ENCODE assay signal across 23 cellular contexts in the genomic region with DNA sequence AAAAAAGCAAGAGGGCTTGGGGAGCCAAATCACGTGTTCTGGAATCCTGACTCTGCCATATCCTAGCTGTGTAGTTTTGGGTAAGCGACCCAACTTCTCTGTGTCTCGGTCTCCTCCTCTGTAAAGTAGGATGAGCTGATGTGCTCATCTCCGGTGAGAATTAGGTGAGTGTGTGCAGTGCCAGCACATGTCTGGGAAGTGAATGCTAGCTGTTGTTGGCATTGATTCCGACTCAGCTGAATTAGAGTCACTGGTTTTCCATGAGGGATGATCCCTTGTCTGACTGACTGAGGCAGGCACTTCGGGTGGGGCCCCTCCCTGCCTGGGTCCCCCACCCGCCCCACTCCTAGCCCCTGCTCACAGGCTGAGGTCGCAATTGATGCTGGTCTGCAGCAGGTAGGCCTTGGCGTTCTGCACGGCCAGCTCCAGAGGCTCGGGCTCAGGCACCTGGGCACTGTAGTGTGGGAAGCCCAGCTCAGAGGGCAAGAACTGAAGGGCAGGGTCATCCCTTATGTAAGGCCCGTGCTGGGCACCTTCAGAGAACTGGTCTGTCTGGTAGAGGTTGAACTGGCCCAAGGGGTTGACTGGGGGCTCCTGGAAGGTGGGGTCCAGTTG. TPM values are rescaled to one million over a fixed set of nuclear protein-coding genes. Genes with fewer than 3 reads are reported as not detected.
DNase-seq lines count a peak whose midpoint lies in the region; ATAC-seq, FAIRE-seq and TF ChIP-seq lines count a peak whose summit lies in the region.
"Had no signal": no experiment of that assay in that cellular context is flagged by ENCODE, and none has a peak within 500 bp of the region (broad histone marks: within the 10 kb centered on the region; RNA-seq: fewer than 3 reads in every experiment).

No MANE protein-coding gene starts in this region.

- H3K36me3 ChIP-seq in HUES64 (ENCODE audit: insufficient read depth, low read length) (no peaks in the 10 kb centered on the region; the same call in 1 of the 2 replicates), mesodermal cell (ENCODE audit: control insufficient read depth, insufficient read depth, low read length) (peaks cover 4% of the 10 kb centered on the region), A673 (ENCODE audit: insufficient read depth, low read length, poor library complexity, severe bottlenecking) (no peaks in the 10 kb centered on the region)

- ATAC-seq in activated T-helper 17 cell treated with anti-CD3 and anti-CD28 coated beads, Interleukin-2, amount 50 U/mL, for 72 hours (replicated peaks): no peak
- no peak for ATAC-seq in HG03460 (IDR thresholded peaks at IDR 0.05; ENCODE audit: unreplicated experiment)
- ATAC-seq: effector memory CD8-positive, alpha-beta T cell; left colon had no signal

- no peak for TF ChIP-seq POLR2A in H54 (IDR thresholded peaks at IDR 0.05; ENCODE audit: low read depth, low read length)

- H3K4me3 Mint-ChIP-seq in activated T-helper 17 cell treated with anti-CD3 and anti-CD28 coated beads, Interleukin-2, amount 50 U/mL, for 72 hours: no peak overlapping the region
- H3K4me3 Mint-ChIP-seq: CD4-positive, alpha-beta memory T cell; effector memory CD8-positive, alpha-beta T cell had no signal

- H3K4me1 ChIP-seq in HUES64 (ENCODE audit: insufficient read depth, low read length): peaks cover 17% of the 10 kb centered on the region
- peaks cover 24% of the 10 kb centered on the region for H3K4me1 ChIP-seq in mesodermal cell (ENCODE audit: control insufficient read depth, insufficient read depth, low read length, poor library complexity, severe bottlenecking)
- H3K4me1 ChIP-seq in A673 (ENCODE audit: insufficient read depth, low read length, poor library complexity, severe bottlenecking): peaks cover 9% of the 10 kb centered on the region

- CTCF ChIA-PET in A673 (lab: Charles Lee): interaction anchor here (0.9 to 1.1 kb wide), 3 partner anchors 10 to 263 kb away, joined by 3 to 4 read pairs (median 4); no protein-coding TSS in a partner anchor

- FAIRE-seq in H54 (lab: Jason Lieb, UNC): no peak

- no TSS peak for BruUV-seq in A673 (replicated peaks; lab: Mats Ljungman, UMichigan)

- H3K4me3 ChIP-seq in HUES64 (ENCODE audit: low read length): peak overlapping the region; percentile 68
- peak overlapping the region; percentile 65 for H3K4me3 ChIP-seq in mesodermal cell (ENCODE audit: extremely low read depth, insufficient read depth, low read length, poor library complexity, severe bottlenecking)
- no peak overlapping the region for H3K4me3 ChIP-seq in A673 (ENCODE audit: low read depth, low read length, poor library complexity, severe bottlenecking)

- WGBS in HUES64: 91% methylated on average over 12 of the region's 12 CpGs
- 89 to 96% methylated on average over 10 to 11 of the region's 12 CpGs for WGBS in mesodermal cell (ENCODE audit: insufficient coverage in 2 of 2), 2 experiments

- H3K9ac ChIP-seq in HUES64 (ENCODE audit: low read depth, low read length): peak overlapping the region; percentile 80; the same call in 1 of the 2 replicates

- no peak for TF ChIP-seq CTCF in A673 (conservative IDR thresholded peaks at IDR 0.05; ENCODE audit: low read depth, low read length)

- H3K27me3 Mint-ChIP-seq in activated T-helper 17 cell treated with anti-CD3 and anti-CD28 coated beads, Interleukin-2, amount 50 U/mL, for 72 hours: no peaks in the 10 kb centered on the region
- H3K27me3 Mint-ChIP-seq: CD4-positive, alpha-beta memory T cell; effector memory CD8-positive, alpha-beta T cell had no signal

- peaks cover 3% of the 10 kb centered on the region for H3K4me1 Mint-ChIP-seq in activated T-helper 17 cell treated with anti-CD3 and anti-CD28 coated beads, Interleukin-2, amount 50 U/mL, for 72 hours

- intact Hi-C loops in A673 (cut with micrococcal nuclease; ENCODE audit: unreplicated experiment): no loop called here

- POLR2A ChIA-PET in A673 (lab: Charles Lee; ENCODE audit: low non-redundant PET): interaction anchor here (0.6 kb wide), 1 partner anchor 19 kb away, joined by 4 read pairs; no protein-coding TSS in a partner anchor

- H3K36me3 Mint-ChIP-seq in activated T-helper 17 cell treated with anti-CD3 and anti-CD28 coated beads, Interleukin-2, amount 50 U/mL, for 72 hours (ENCODE audit: low read depth): peaks cover 14% of the 10 kb centered on the region

- H3K27ac Mint-ChIP-seq in activated T-helper 17 cell treated with anti-CD3 and anti-CD28 coated beads, Interleukin-2, amount 50 U/mL, for 72 hours: no peak overlapping the region
- H3K27ac Mint-ChIP-seq: effector memory CD8-positive, alpha-beta T cell had no signal

- no peaks in the 10 kb centered on the region for H3K9me3 ChIP-seq in HUES64 (ENCODE audit: insufficient read depth, low read depth, low read length)
- H3K9me3 ChIP-seq in mesodermal cell (ENCODE audit: control insufficient read depth, low read length): no peaks in the 10 kb centered on the region
- no peaks in the 10 kb centered on the region for H3K9me3 ChIP-seq in A673 (ENCODE audit: low read depth, low read length, poor library complexity, severe bottlenecking)

- peak; percentile 70 for DNase-seq in AG20443 (ENCODE audit: low spot score)
- no peak for DNase-seq in epithelial cell of prostate (ENCODE audit: low read depth, low spot score)
- DNase-seq in A673 (ENCODE audit: low spot score): no peak
- no peak for DNase-seq in H54 (ENCODE audit: insufficient read length, low spot score)
- DNase-seq: ACHN; activated CD4-positive, alpha-beta T cell treated with anti-CD3 and anti-CD28 coated beads, Interleukin-2, amount 50 U/mL, for 4 hours; activated naive CD4-positive, alpha-beta T cell treated with anti-CD3 and anti-CD28 coated beads, Interleukin-2, amount 50 U/mL, for 16 hours; CD4-positive, alpha-beta memory T cell; DMS79; effector memory CD8-positive, alpha-beta T cell; left colon; NCI-H1436; NCI-H2171; NCI-H69; nucleus accumbens; SHP77 treated with DMSO at 0.1 percent for 48 hours; T-helper 1 cell had no signal

- no peaks in the 10 kb centered on the region for H3K27me3 ChIP-seq in HUES64 (ENCODE audit: insufficient read depth, low read length)
- H3K27me3 ChIP-seq in A673 (replicated peaks; ENCODE audit: insufficient read depth, low read depth, low read length, poor library complexity): no peaks in the 10 kb centered on the region

- H3K27ac ChIP-seq in HUES64 (ENCODE audit: low read depth, low read length): peak overlapping the region; percentile 93; the same call in 1 of the 2 replicates
- H3K27ac ChIP-seq in epithelial cell of prostate: peak overlapping the region; percentile 46
- H3K27ac ChIP-seq in mesodermal cell (ENCODE audit: low read depth, low read length, severe bottlenecking): no peak overlapping the region
- no peak overlapping the region for H3K27ac ChIP-seq in A673 (ENCODE audit: low read depth, low read length, poor library complexity, severe bottlenecking)
- H3K27ac ChIP-seq: VCaP had no signal

- no peaks in the 10 kb centered on the region for H3K9me3 Mint-ChIP-seq in activated T-helper 17 cell treated with anti-CD3 and anti-CD28 coated beads, Interleukin-2, amount 50 U/mL, for 72 hours
- H3K9me3 Mint-ChIP-seq: effector memory CD8-positive, alpha-beta T cell had no signal

RNA-seq across cellular contexts. Expression of gene RSPH6A, which starts 0.8 kb away (rescaled TPM):
- not detected for polyA plus RNA-seq in HUES64 (2013, experiment 1 of 2)
- not detected for polyA plus RNA-seq in HUES64 (2013, experiment 2 of 2)
- polyA plus RNA-seq in mesodermal cell (2013, experiment 1 of 2): not detected
- not detected for polyA plus RNA-seq in mesodermal cell (2013, experiment 2 of 2)
- 0.15 and 0.19 TPM in 2 replicates for total RNA-seq in A673 (2021)
- total RNA-seq in activated T-helper 17 cell treated with anti-CD3 and anti-CD28 coated beads, Interleukin-2, amount 50 U/mL, for 72 hours: under 1 TPM; 0.26 to 0.40 TPM
- total RNA-seq: temporal lobe had no signal
- polyA plus RNA-seq: CD4-positive, alpha-beta memory T cell had no signal

RNA-seq across cellular contexts. Expression of gene DMWD, which starts 21.6 kb away (rescaled TPM):
- polyA plus RNA-seq in HUES64 (2013, experiment 1 of 2): 25.0 TPM
- polyA plus RNA-seq in HUES64 (2013, experiment 2 of 2): 25.9 TPM
- 44.6 TPM for polyA plus RNA-seq in mesodermal cell (2013, experiment 1 of 2)
- 38.7 TPM for polyA plus RNA-seq in mesodermal cell (2013, experiment 2 of 2)
- 79.2 and 86.7 TPM in 2 replicates for total RNA-seq in A673 (2021)
- 10 to 100 TPM; 33.1 to 38.9 TPM for total RNA-seq in activated T-helper 17 cell treated with anti-CD3 and anti-CD28 coated beads, Interleukin-2, amount 50 U/mL, for 72 hours

RNA-seq across cellular contexts. Expression of gene DMPK, which starts 32.0 kb away (rescaled TPM):
- polyA plus RNA-seq in HUES64 (2013, experiment 1 of 2): 17.9 TPM
- 14.0 TPM for polyA plus RNA-seq in HUES64 (2013, experiment 2 of 2)
- polyA plus RNA-seq in mesodermal cell (2013, experiment 1 of 2): 43.9 TPM
- polyA plus RNA-seq in mesodermal cell (2013, experiment 2 of 2): 38.5 TPM
- 79.9 and 82.0 TPM in 2 replicates for total RNA-seq in A673 (2021)
- 10 to 100 TPM; 18.1 to 24.6 TPM for total RNA-seq in activated T-helper 17 cell treated with anti-CD3 and anti-CD28 coated beads, Interleukin-2, amount 50 U/mL, for 72 hours

RNA-seq across cellular contexts. Expression of gene SIX5, which starts 45.2 kb away (rescaled TPM):
- 21.2 TPM for polyA plus RNA-seq in HUES64 (2013, experiment 1 of 2)
- polyA plus RNA-seq in HUES64 (2013, experiment 2 of 2): 21.5 TPM
- polyA plus RNA-seq in mesodermal cell (2013, experiment 1 of 2): 29.0 TPM
- polyA plus RNA-seq in mesodermal cell (2013, experiment 2 of 2): 24.5 TPM
- total RNA-seq in A673 (2021): 23.6 and 26.7 TPM in 2 replicates
- 1 to 10 TPM; 1.2 to 2.4 TPM for total RNA-seq in activated T-helper 17 cell treated with anti-CD3 and anti-CD28 coated beads, Interleukin-2, amount 50 U/mL, for 72 hours

RNA-seq across cellular contexts. Expression of gene SYMPK, which starts 48.7 kb away (rescaled TPM):
- 50.7 TPM for polyA plus RNA-seq in HUES64 (2013, experiment 1 of 2)
- 49.3 TPM for polyA plus RNA-seq in HUES64 (2013, experiment 2 of 2)
- 63.0 TPM for polyA plus RNA-seq in mesodermal cell (2013, experiment 1 of 2)
- polyA plus RNA-seq in mesodermal cell (2013, experiment 2 of 2): 54.3 TPM
- 85.5 and 92.4 TPM in 2 replicates for total RNA-seq in A673 (2021)
- total RNA-seq in activated T-helper 17 cell treated with anti-CD3 and anti-CD28 coated beads, Interleukin-2, amount 50 U/mL, for 72 hours: 100 to 1,000 TPM in 1 of 2 donors, 10 to 100 TPM in 1; 98.2 to 122 TPM

Comparison
In these comparisons a context has a peak if more than half of its experiments do, and no peak if none do; other contexts are left out.
1. H3K27ac ChIP-seq: peak in HUES64 (single experiment) and epithelial cell of prostate (single experiment); none in mesodermal cell (single experiment) and A673 (single experiment).